13 cellular contexts compared by ENCODE assay signal in genomic region chr3:52774901-52775864, GRCh38. TPM values are rescaled to one million over a fixed set of nuclear protein-coding genes. Genes with fewer than 3 reads are reported as not detected.
DNase-seq lines count a peak whose midpoint lies in the region; ATAC-seq and TF ChIP-seq lines count a peak whose summit lies in the region.
"Had no signal": no experiment of that assay in that cellular context is flagged by ENCODE, and none has a peak within 500 bp of the region (broad histone marks: within the 10 kb centered on the region; RNA-seq: fewer than 3 reads in every experiment).

No MANE protein-coding gene starts in this region.

- no peak overlapping the region for H3K4me3 ChIP-seq in OCI-LY7 (ENCODE audit: low read depth, low read length, poor library complexity, severe bottlenecking)
- H3K4me3 ChIP-seq in liver (ENCODE audit: low read depth in 1 of 3, low read length in 3 of 3), result peak overlapping the region in 2 of 3 donors; percentile 43 to 63
- H3K4me3 ChIP-seq: cardiac muscle cell had no signal

- H3K9me2 ChIP-seq in OCI-LY7 (ENCODE audit: insufficient read depth, low read length), result no peaks in the 10 kb centered on the region

- H3K4me3 Mint-ChIP-seq in activated CD8-positive, alpha-beta memory T cell treated with anti-CD3 and anti-CD28 coated beads, Interleukin-2, amount 10 ng/mL, durations not matched to agents 7 days and 5 days, result no peak overlapping the region
- peak overlapping the region; percentile 8 for H3K4me3 Mint-ChIP-seq in type B pancreatic cell
- no peak overlapping the region for H3K4me3 Mint-ChIP-seq in activated T-cell treated with anti-CD3 and anti-CD28 coated beads, Interleukin-2, amount 50 U/mL, for 72 hours
- H3K4me3 Mint-ChIP-seq: naive thymus-derived CD4-positive, alpha-beta T cell had no signal

- no TSS peak for BruUV-seq in OCI-LY7 (replicated peaks; lab: Mats Ljungman, UMichigan)

- WGBS in liver, result 25% methylated on average over 6 of the region's 6 CpGs

- DNase-seq in activated CD8-positive, alpha-beta memory T cell treated with anti-CD3 and anti-CD28 coated beads, Interleukin-2, amount 50 U/mL, for 48 hours, result peak; percentile 44
- no peak for DNase-seq in activated CD8-positive, alpha-beta memory T cell treated with anti-CD3 and anti-CD28 coated beads, Interleukin-2, amount 10 ng/mL, durations not matched to agents 7 days and 5 days
- DNase-seq in OCI-LY7 (ENCODE audit: low spot score) (no peak), type B pancreatic cell (ENCODE audit: extremely low spot score, unreplicated experiment) (peak; percentile 44), 8988T (no peak), GM13976 (ENCODE audit: low spot score) (no peak)
- no peak for DNase-seq in activated T-cell treated with anti-CD3 and anti-CD28 coated beads, Interleukin-2, amount 50 U/mL, for 72 hours
- DNase-seq: activated gamma-delta T cell; naive thymus-derived CD4-positive, alpha-beta T cell; NCI-H446 treated with DMSO at 0.1 percent for 48 hours; SIG-M5 had no signal

- no peaks in the 10 kb centered on the region for H3K27me3 ChIP-seq in liver (ENCODE audit: control insufficient read depth in 4 of 4, insufficient read depth in 4 of 4, low read length in 3 of 4)
- H3K27me3 ChIP-seq: cardiac muscle cell had no signal

- H3K27me3 Mint-ChIP-seq in activated CD8-positive, alpha-beta memory T cell treated with anti-CD3 and anti-CD28 coated beads, Interleukin-2, amount 10 ng/mL, durations not matched to agents 7 days and 5 days, result peaks cover 2% of the 10 kb centered on the region
- peaks cover 3% of the 10 kb centered on the region for H3K27me3 Mint-ChIP-seq in type B pancreatic cell
- no peaks in the 10 kb centered on the region for H3K27me3 Mint-ChIP-seq in activated T-cell treated with anti-CD3 and anti-CD28 coated beads, Interleukin-2, amount 50 U/mL, for 72 hours (ENCODE audit: low read depth)

- H2AFZ ChIP-seq in OCI-LY7 (ENCODE audit: low read length), result peak overlapping the region; percentile 24

- TF ChIP-seq RAD21 in liver (IDR thresholded peaks at IDR 0.05), result peak; percentile 26 to 52

- H3K36me3 ChIP-seq in OCI-LY7 (ENCODE audit: insufficient read depth, low read length) (no peaks in the 10 kb centered on the region), liver (ENCODE audit: control insufficient read depth in 4 of 4, insufficient read depth in 3 of 4, low read depth in 1 of 4, low read length in 3 of 4) (peaks cover 0 to 4% (median under 1%) of the 10 kb centered on the region in 4 donors)
- H3K36me3 ChIP-seq: cardiac muscle cell had no signal

- H4K20me1 ChIP-seq in OCI-LY7 (ENCODE audit: insufficient read depth, low read length), result no peaks in the 10 kb centered on the region

- POLR2A ChIA-PET in OCI-LY7 (lab: Charles Lee), result interaction anchor here (0.5 to 1.3 kb wide), 2 partner anchors 10 to 144 kb away, joined by 4 to 5 read pairs; no protein-coding TSS in a partner anchor

- H3K27ac ChIP-seq in OCI-LY7 (ENCODE audit: low read depth, low read length, poor library complexity, severe bottlenecking) (no peak overlapping the region), liver (ENCODE audit: low read depth in 1 of 2, low read length in 2 of 2) (peak overlapping the region; percentile 92 to 99)
- H3K27ac ChIP-seq: cardiac muscle cell had no signal

- no peaks in the 10 kb centered on the region for H3K9me3 Mint-ChIP-seq in activated CD8-positive, alpha-beta memory T cell treated with anti-CD3 and anti-CD28 coated beads, Interleukin-2, amount 10 ng/mL, durations not matched to agents 7 days and 5 days (ENCODE audit: low read depth)
- H3K9me3 Mint-ChIP-seq in type B pancreatic cell, result no peaks in the 10 kb centered on the region
- H3K9me3 Mint-ChIP-seq in activated T-cell treated with anti-CD3 and anti-CD28 coated beads, Interleukin-2, amount 50 U/mL, for 72 hours, result no peaks in the 10 kb centered on the region

- H3K79me2 ChIP-seq in OCI-LY7 (ENCODE audit: insufficient read depth, low read depth, low read length), result peaks cover 1% of the 10 kb centered on the region; the same call in 1 of the 2 replicates

- intact Hi-C loops in OCI-LY7 (cut with micrococcal nuclease; ENCODE audit: unreplicated experiment), result no loop called here

- H3K4me1 ChIP-seq in OCI-LY7 (ENCODE audit: insufficient read depth, low read length, poor library complexity, severe bottlenecking) (peaks cover 12% of the 10 kb centered on the region), liver (ENCODE audit: control insufficient read depth in 4 of 4, insufficient read depth in 4 of 4, low read length in 3 of 4) (peaks cover 5 to 74% (median 54%) of the 10 kb centered on the region in 4 donors)

- CTCF ChIA-PET in activated CD8-positive, alpha-beta memory T cell treated with anti-CD3 and anti-CD28 coated beads, Interleukin-2, amount 10 ng/mL, durations not matched to agents 7 days and 5 days (lab: Charles Lee), result no interaction called here
- CTCF ChIA-PET in OCI-LY7 (lab: Charles Lee; ENCODE audit: unreplicated experiment), result no interaction called here

- peaks cover 9% of the 10 kb centered on the region for H3K4me1 Mint-ChIP-seq in activated CD8-positive, alpha-beta memory T cell treated with anti-CD3 and anti-CD28 coated beads, Interleukin-2, amount 10 ng/mL, durations not matched to agents 7 days and 5 days
- peaks cover 6% of the 10 kb centered on the region for H3K4me1 Mint-ChIP-seq in type B pancreatic cell (ENCODE audit: unreplicated experiment)
- H3K4me1 Mint-ChIP-seq in activated T-cell treated with anti-CD3 and anti-CD28 coated beads, Interleukin-2, amount 50 U/mL, for 72 hours (ENCODE audit: low read depth), result peaks cover 8% of the 10 kb centered on the region

- H3K9me3 ChIP-seq in OCI-LY7 (ENCODE audit: low read length) (no peaks in the 10 kb centered on the region), liver (ENCODE audit: control insufficient read depth in 4 of 4, low read length in 3 of 4) (no peaks in the 10 kb centered on the region)

- no peaks in the 10 kb centered on the region for H3K36me3 Mint-ChIP-seq in activated CD8-positive, alpha-beta memory T cell treated with anti-CD3 and anti-CD28 coated beads, Interleukin-2, amount 10 ng/mL, durations not matched to agents 7 days and 5 days
- no peaks in the 10 kb centered on the region for H3K36me3 Mint-ChIP-seq in type B pancreatic cell
- no peaks in the 10 kb centered on the region for H3K36me3 Mint-ChIP-seq in activated T-cell treated with anti-CD3 and anti-CD28 coated beads, Interleukin-2, amount 50 U/mL, for 72 hours (ENCODE audit: insufficient read depth in 2 of 2)
- H3K36me3 Mint-ChIP-seq: naive thymus-derived CD4-positive, alpha-beta T cell had no signal

- no peak for ATAC-seq in activated CD8-positive, alpha-beta memory T cell treated with anti-CD3 and anti-CD28 coated beads, Interleukin-2, amount 10 ng/mL, durations not matched to agents 7 days and 5 days
- no peak for ATAC-seq in activated T-cell treated with anti-CD3 and anti-CD28 coated beads, Interleukin-2, amount 50 U/mL, for 72 hours (replicated peaks in 1 of 2)
- ATAC-seq: naive thymus-derived CD4-positive, alpha-beta T cell had no signal

- H3K4me2 ChIP-seq in OCI-LY7 (ENCODE audit: low read length), result no peak overlapping the region

- H3K27ac Mint-ChIP-seq in activated CD8-positive, alpha-beta memory T cell treated with anti-CD3 and anti-CD28 coated beads, Interleukin-2, amount 10 ng/mL, durations not matched to agents 7 days and 5 days, result no peak overlapping the region
- peak overlapping the region; percentile 29 for H3K27ac Mint-ChIP-seq in type B pancreatic cell
- no peak overlapping the region for H3K27ac Mint-ChIP-seq in activated T-cell treated with anti-CD3 and anti-CD28 coated beads, Interleukin-2, amount 50 U/mL, for 72 hours

- H3K9ac ChIP-seq in liver (ENCODE audit: low read depth in 1 of 2, low read length in 2 of 2), result peak overlapping the region in 1 of 2 donors; percentile 78

- in situ Hi-C loops in GM13976 (cut with MboI; ENCODE audit: low sequenced_read_pairs, unreplicated experiment), result no loop called here

- no peak for TF ChIP-seq CTCF in OCI-LY7 (conservative IDR thresholded peaks at IDR 0.05; ENCODE audit: low read length)
- no peak for TF ChIP-seq CTCF in liver (IDR thresholded peaks at IDR 0.05; ENCODE audit: low read depth, low read length, missing input control)
- TF ChIP-seq CTCF in type B pancreatic cell (conservative IDR thresholded peaks at IDR 0.05), result no peak
- no peak for TF ChIP-seq CTCF in GM13976 (IDR thresholded peaks at IDR 0.05; ENCODE audit: borderline replicate concordance, control extremely low read depth, extremely low read depth, insufficient read depth, missing control alignments)

RNA-seq across cellular contexts. Expression of gene ITIH1, which starts 2.2 kb away (rescaled TPM):
- total RNA-seq in activated CD8-positive, alpha-beta memory T cell treated with anti-CD3 and anti-CD28 coated beads, Interleukin-2, amount 10 ng/mL, durations not matched to agents 7 days and 5 days, result not detected
- total RNA-seq in OCI-LY7 (2014; rRNA removed; shearing (Covaris generic)), result not detected in 2 replicates
- not detected in 2 replicates for total RNA-seq in OCI-LY7 (2022)
- total RNA-seq in liver, result 1,000 to 10,000 TPM; 1,022 to 1,400 TPM
- 1,000 to 10,000 TPM; 1,193 to 1,291 TPM for polyA plus RNA-seq in liver
- total RNA-seq in type B pancreatic cell (ENCODE audit: low replicate concordance), result 8.0 and 12.2 TPM in 2 replicates
- not detected for total RNA-seq in activated T-cell treated with anti-CD3 and anti-CD28 coated beads, Interleukin-2, amount 50 U/mL, for 72 hours
- total RNA-seq: cardiac muscle cell; naive thymus-derived CD4-positive, alpha-beta T cell had no signal
- polyA plus RNA-seq: naive thymus-derived CD4-positive, alpha-beta T cell had no signal

RNA-seq across cellular contexts. Expression of gene NEK4, which starts 4.4 kb away (rescaled TPM):
- 10 to 100 TPM; 26.7 to 27.9 TPM for total RNA-seq in activated CD8-positive, alpha-beta memory T cell treated with anti-CD3 and anti-CD28 coated beads, Interleukin-2, amount 10 ng/mL, durations not matched to agents 7 days and 5 days
- 27.6 and 38.6 TPM in 2 replicates for total RNA-seq in OCI-LY7 (2014; rRNA removed; shearing (Covaris generic))
- total RNA-seq in OCI-LY7 (2022), result 27.5 and 29.6 TPM in 2 replicates
- total RNA-seq in liver, result 10 to 100 TPM; 24.0 to 28.7 TPM
- 1 to 10 TPM; 5.4 to 6.8 TPM for polyA plus RNA-seq in liver
- 38.3 and 47.2 TPM in 2 replicates for total RNA-seq in type B pancreatic cell (ENCODE audit: low replicate concordance)
- 10 to 100 TPM; 15.9 to 25.6 TPM for total RNA-seq in activated T-cell treated with anti-CD3 and anti-CD28 coated beads, Interleukin-2, amount 50 U/mL, for 72 hours

RNA-seq across cellular contexts. Expression of gene ITIH3, which starts 19.4 kb away (rescaled TPM):
- not detected for total RNA-seq in activated CD8-positive, alpha-beta memory T cell treated with anti-CD3 and anti-CD28 coated beads, Interleukin-2, amount 10 ng/mL, durations not matched to agents 7 days and 5 days
- total RNA-seq in OCI-LY7 (2014; rRNA removed; shearing (Covaris generic)), result not detected in 2 replicates
- total RNA-seq in OCI-LY7 (2022), result not detected in 2 replicates
- 1,000 to 10,000 TPM in 1 of 2 donors, 100 to 1,000 TPM in 1; 507 to 1,075 TPM for total RNA-seq in liver
- 1,000 to 10,000 TPM in 1 of 2 donors, 100 to 1,000 TPM in 1; 743 to 1,326 TPM for polyA plus RNA-seq in liver
- total RNA-seq in type B pancreatic cell (ENCODE audit: low replicate concordance), result 0.81 and 0.97 TPM in 2 replicates
- total RNA-seq in activated T-cell treated with anti-CD3 and anti-CD28 coated beads, Interleukin-2, amount 50 U/mL, for 72 hours, result not detected
- total RNA-seq: naive thymus-derived CD4-positive, alpha-beta T cell had no signal
- polyA plus RNA-seq: naive thymus-derived CD4-positive, alpha-beta T cell had no signal

RNA-seq across cellular contexts. Expression of gene ITIH4, which starts 55.3 kb away (rescaled TPM):
- total RNA-seq in activated CD8-positive, alpha-beta memory T cell treated with anti-CD3 and anti-CD28 coated beads, Interleukin-2, amount 10 ng/mL, durations not matched to agents 7 days and 5 days, result 10 to 100 TPM; 18.0 to 24.9 TPM
- total RNA-seq in OCI-LY7 (2014; rRNA removed; shearing (Covaris generic)), result 2.1 and 13.3 TPM in 2 replicates
- 2.2 and 4.6 TPM in 2 replicates for total RNA-seq in OCI-LY7 (2022)
- total RNA-seq in liver, result 1,000 to 10,000 TPM in 1 of 2 donors, 100 to 1,000 TPM in 1; 447 to 2,000 TPM
- polyA plus RNA-seq in liver, result 1,000 to 10,000 TPM; 2,821 to 3,354 TPM
- total RNA-seq in type B pancreatic cell (ENCODE audit: low replicate concordance), result 4.1 and 14.0 TPM in 2 replicates
- total RNA-seq in activated T-cell treated with anti-CD3 and anti-CD28 coated beads, Interleukin-2, amount 50 U/mL, for 72 hours, result 10 to 100 TPM; 21.8 to 24.5 TPM

RNA-seq across cellular contexts. Expression of gene MUSTN1, which starts 59.6 kb away (rescaled TPM):
- 1 to 10 TPM in 1 of 2 experiments, under 1 TPM in 1; 0.40 to 3.0 TPM for total RNA-seq in activated CD8-positive, alpha-beta memory T cell treated with anti-CD3 and anti-CD28 coated beads, Interleukin-2, amount 10 ng/mL, durations not matched to agents 7 days and 5 days
- 0.28 and 2.7 TPM in 2 replicates for total RNA-seq in OCI-LY7 (2014; rRNA removed; shearing (Covaris generic))
- total RNA-seq in OCI-LY7 (2022), result 1.7 and 2.8 TPM in 2 replicates
- total RNA-seq in liver, result 10 to 100 TPM in 1 of 2 donors, under 1 TPM in 1; 0.25 to 12.1 TPM
- polyA plus RNA-seq in liver, result 1 to 10 TPM; 1.8 to 6.1 TPM
- total RNA-seq in type B pancreatic cell (ENCODE audit: low replicate concordance), result 1.8 TPM in 1 of 2 replicates, not detected in the other
- total RNA-seq in activated T-cell treated with anti-CD3 and anti-CD28 coated beads, Interleukin-2, amount 50 U/mL, for 72 hours, result 1 to 10 TPM; 1.3 TPM
- total RNA-seq: cardiac muscle cell had no signal
- polyA plus RNA-seq: cardiac muscle cell; naive thymus-derived CD4-positive, alpha-beta T cell had no signal

Comparison
In these comparisons a context has a peak if more than half of its experiments do, and no peak if none do; other contexts are left out.
1. DNase-seq: peak in activated CD8-positive, alpha-beta memory T cell treated with anti-CD3 and anti-CD28 coated beads, Interleukin-2, amount 50 U/mL, for 48 hours (single experiment) and type B pancreatic cell (single experiment); none in activated CD8-positive, alpha-beta memory T cell treated with anti-CD3 and anti-CD28 coated beads, Interleukin-2, amount 10 ng/mL, durations not matched to agents 7 days and 5 days (single experiment), OCI-LY7 (single experiment), 8988T (single experiment), GM13976 (single experiment) and activated T-cell treated with anti-CD3 and anti-CD28 coated beads, Interleukin-2, amount 50 U/mL, for 72 hours (0 of 2).
2. RNA of gene ITIH1, which starts 2.2 kb away (total RNA-seq): 1,022 to 1,400 TPM in liver; 8.0 to 12.2 TPM in type B pancreatic cell, not detected in activated CD8-positive, alpha-beta memory T cell treated with anti-CD3 and anti-CD28 coated beads, Interleukin-2, amount 10 ng/mL, durations not matched to agents 7 days and 5 days, not detected in OCI-LY7 and not detected in activated T-cell treated with anti-CD3 and anti-CD28 coated beads, Interleukin-2, amount 50 U/mL, for 72 hours; every median in the first group is over 10 times any median in the second.
3. RNA of gene ITIH3, which starts 19.4 kb away (total RNA-seq): 507 to 1,075 TPM in liver; 0.81 to 0.97 TPM in type B pancreatic cell, not detected in activated T-cell treated with anti-CD3 and anti-CD28 coated beads, Interleukin-2, amount 50 U/mL, for 72 hours, not detected in activated CD8-positive, alpha-beta memory T cell treated with anti-CD3 and anti-CD28 coated beads, Interleukin-2, amount 10 ng/mL, durations not matched to agents 7 days and 5 days and not detected in OCI-LY7; every median in the first group is over 100 times any median in the second.